21 cellular contexts compared by ENCODE assay signal in the genomic region with DNA sequence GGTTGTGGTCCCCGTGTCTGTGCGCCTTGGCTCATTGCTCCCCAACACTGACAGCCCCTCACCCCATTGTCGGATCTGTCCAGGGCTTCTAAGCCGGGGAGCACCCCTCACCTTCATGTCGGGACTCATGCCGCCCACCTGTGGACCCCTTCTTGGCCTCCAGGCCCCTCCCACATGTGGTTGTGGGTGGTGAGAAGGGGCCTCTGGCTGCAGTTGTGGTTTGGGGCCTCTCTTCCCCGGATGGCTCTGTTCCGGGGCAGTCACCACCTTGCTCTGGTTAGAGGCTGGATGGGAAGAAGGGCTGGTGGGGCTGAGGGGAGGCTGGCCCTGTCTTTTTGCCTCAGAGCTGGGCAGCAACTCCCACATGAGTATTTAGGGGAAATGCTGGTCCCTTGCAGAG.
"Had no signal": no experiment of that assay in that cellular context is flagged by ENCODE, and none has a peak within 500 bp of the region (broad histone marks: within the 10 kb centered on the region; RNA-seq: fewer than 3 reads in every experiment).

No MANE protein-coding gene starts in this region.

- H3K9me3 ChIP-seq: mucosa of descending colon, prostate gland, right atrium auricular region, suprapubic skin, transverse colon, vagina had no signal

- H3K4me2 ChIP-seq: smooth muscle cell had no signal

- ATAC-seq: left lobe of liver; mucosa of descending colon; natural killer cell treated with Interleukin-12 subunit alpha and Interleukin-12 subunit beta and Interleukin-15 and Interleukin-18, amount 100 ng/mL, for 72 hours; sciatic nerve; stimulated activated naive CD8-positive, alpha-beta T cell treated with anti-CD3 and anti-CD28 coated beads, Interleukin-15, amount 100 ng/mL, for 72 hours had no signal

- H3K36me3 ChIP-seq: prostate gland, right atrium auricular region, suprapubic skin, transverse colon, vagina had no signal

- H3K27ac ChIP-seq: dorsolateral prefrontal cortex, prostate gland, right atrium auricular region, suprapubic skin, transverse colon, vagina had no signal

- H3K27me3 ChIP-seq: right atrium auricular region, transverse colon, vagina had no signal

- H3K4me1 ChIP-seq: prostate gland, right atrium auricular region, suprapubic skin, transverse colon, vagina had no signal

- DNase-seq: effector CD4-positive, alpha-beta T cell; kidney; mucosa of descending colon; naive B cell; stimulated activated CD4-positive, alpha-beta T cell treated with anti-CD3 and anti-CD28 coated beads, Interleukin-12 subunit alpha, Interleukin-12 subunit beta, amount 100 ng/mL, for 4 hours; stimulated activated CD4-positive, alpha-beta T cell treated with anti-CD3 and anti-CD28 coated beads, Interleukin-1b, Interleukin-23, amount 100 ng/mL, for 48 hours; stimulated activated CD4-positive, alpha-beta T cell treated with anti-CD3 and anti-CD28 coated beads, Interleukin-4, amount 100 ng/mL, for 1 hour; stimulated activated CD8-positive, alpha-beta memory T cell treated with anti-CD3 and anti-CD28 coated beads, Interleukin-4, amount 100 ng/mL, for 48 hours; stimulated activated naive CD4-positive, alpha-beta T cell; stimulated activated naive CD8-positive, alpha-beta T cell treated with anti-CD3 and anti-CD28 coated beads, Interleukin-15, amount 100 ng/mL, for 72 hours; transverse colon had no signal

- H3K4me3 ChIP-seq: dorsolateral prefrontal cortex, lung, mucosa of descending colon, prostate gland, right atrium auricular region, smooth muscle cell, suprapubic skin, transverse colon, vagina had no signal
